Comparison of ENCODE assay signal across 10 cellular contexts in the genomic region with DNA sequence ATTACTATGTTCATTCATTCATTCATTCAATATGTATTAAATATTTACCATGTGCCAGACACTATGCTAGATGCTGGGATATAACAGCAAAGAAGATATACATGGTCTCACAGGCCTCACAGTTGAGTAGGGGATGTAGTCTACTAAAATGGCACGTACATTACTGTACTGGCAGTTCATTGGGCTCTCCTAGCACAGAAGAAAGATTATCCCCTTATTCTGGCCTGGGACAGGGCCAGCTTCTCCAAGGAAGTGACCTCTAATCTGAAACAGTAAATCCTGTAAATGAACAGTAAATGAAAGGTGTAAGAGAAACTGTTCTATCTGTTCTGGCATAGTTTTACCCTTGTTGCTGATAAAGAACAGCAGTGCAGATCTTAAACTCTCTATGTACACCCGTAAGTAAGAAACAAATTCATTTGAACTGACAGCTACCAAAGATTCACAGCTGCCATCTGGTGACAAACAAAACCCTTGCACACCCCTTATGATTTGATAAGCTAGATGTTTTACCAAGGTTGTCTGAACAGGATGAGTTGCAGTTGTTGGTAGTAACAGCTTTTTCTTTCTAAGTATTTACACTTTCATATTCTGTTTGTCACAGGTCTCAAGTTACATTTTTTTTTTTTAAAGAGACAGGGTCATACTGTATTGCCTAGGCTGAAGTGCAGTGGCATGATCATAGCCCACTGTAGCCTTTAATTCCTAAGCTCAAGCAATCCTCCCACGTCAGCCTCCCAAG.
DNase-seq lines count a peak whose midpoint lies in the region; ATAC-seq, FAIRE-seq and TF ChIP-seq lines count a peak whose summit lies in the region.
"Had no signal": no experiment of that assay in that cellular context is flagged by ENCODE, and none has a peak within 500 bp of the region (broad histone marks: within the 10 kb centered on the region; RNA-seq: fewer than 3 reads in every experiment).

No MANE protein-coding gene starts in this region.

- no peaks in the 10 kb centered on the region for H3K27me3 ChIP-seq in Karpas-422 (ENCODE audit: low read length)
- H3K27me3 ChIP-seq in tibial nerve: no peaks in the 10 kb centered on the region
- H3K27me3 ChIP-seq: SJCRH30 had no signal

- H3K36me3 ChIP-seq in Karpas-422 (ENCODE audit: insufficient read depth, low read length): peaks cover 56% of the 10 kb centered on the region
- H3K36me3 ChIP-seq in tibial nerve: no peaks in the 10 kb centered on the region
- H3K36me3 ChIP-seq: SJCRH30 had no signal

- H2AFZ ChIP-seq in Karpas-422 (ENCODE audit: low read length): no peak overlapping the region

- H3K9me3 ChIP-seq in Karpas-422 (ENCODE audit: low read length) (peaks cover 6% of the 10 kb centered on the region; the same call in 1 of the 2 replicates), tibial nerve (no peaks in the 10 kb centered on the region)
- H3K9me3 ChIP-seq: SJCRH30 had no signal

- TF ChIP-seq EP300 in tibial nerve (IDR thresholded peaks at IDR 0.05): no peak

- H4K20me1 ChIP-seq in Karpas-422 (ENCODE audit: insufficient read depth, low read depth, low read length): no peaks in the 10 kb centered on the region

- no peak for TF ChIP-seq POLR2A in tibial nerve (IDR thresholded peaks at IDR 0.05)

- no peak overlapping the region for H3K4me3 ChIP-seq in Karpas-422 (ENCODE audit: low read length)
- no peak overlapping the region for H3K4me3 ChIP-seq in epithelial cell of esophagus (ENCODE audit: low read length)
- H3K4me3 ChIP-seq in tibial nerve: no peak overlapping the region
- H3K4me3 ChIP-seq: SJCRH30 had no signal

- no peak for FAIRE-seq in frontal cortex (lab: Jason Lieb, UNC)

- peak overlapping the region; percentile 36 for H3K4me2 ChIP-seq in Karpas-422 (ENCODE audit: low read depth, low read length, poor library complexity, severe bottlenecking)

- H3K9ac ChIP-seq in Karpas-422 (ENCODE audit: low read length): peak overlapping the region; percentile 38

- peak; percentile 12 for DNase-seq in Ammon's horn (ENCODE audit: low spot score)
- DNase-seq in Karpas-422: peak; percentile 74
- peak; percentile 1 for DNase-seq in epithelial cell of esophagus (ENCODE audit: low read depth)
- DNase-seq in tibial nerve (ENCODE audit: low spot score in 2 of 2): no peak
- no peak for DNase-seq in dermis blood vessel endothelial cell
- DNase-seq in frontal cortex (ENCODE audit: low spot score in 2 of 2): no peak
- DNase-seq: CD4-positive, alpha-beta memory T cell had no signal

- H3K9me2 ChIP-seq in Karpas-422 (replicated peaks; ENCODE audit: insufficient read depth, low read length): no peaks in the 10 kb centered on the region

- H3K4me1 ChIP-seq in Karpas-422 (ENCODE audit: low read length) (peaks cover 92% of the 10 kb centered on the region), tibial nerve (peaks cover 0 to 13% (median 5%) of the 10 kb centered on the region in 4 donors)

- H3K27ac ChIP-seq in Karpas-422 (ENCODE audit: low read length): peak overlapping the region; percentile 96
- no peak overlapping the region for H3K27ac ChIP-seq in tibial nerve
- H3K27ac ChIP-seq: SJCRH30 had no signal

- TF ChIP-seq CTCF in epithelial cell of esophagus (IDR thresholded peaks at IDR 0.05; ENCODE audit: insufficient read depth, low read depth, low read length, missing control alignments) (no peak), tibial nerve (IDR thresholded peaks at IDR 0.05) (no peak)

- H3K79me2 ChIP-seq in Karpas-422 (ENCODE audit: low read length): peaks cover 74% of the 10 kb centered on the region

- ATAC-seq in GM21367 (IDR thresholded peaks at IDR 0.05; ENCODE audit: unreplicated experiment) (peak; percentile 51), HG03469 (IDR thresholded peaks at IDR 0.05; ENCODE audit: unreplicated experiment) (no peak)

- WGBS in tibial nerve, 2 donors: 83 to 86% methylated on average over 3 of the region's 3 CpGs

Comparison
In these comparisons a context has a peak if more than half of its experiments do, and no peak if none do; other contexts are left out.
1. DNase-seq: peak in Ammon's horn (single experiment), Karpas-422 (single experiment) and epithelial cell of esophagus (single experiment); none in tibial nerve (0 of 2), dermis blood vessel endothelial cell (single experiment) and frontal cortex (0 of 2).